9 cellular contexts compared by ENCODE assay signal in the genomic region with DNA sequence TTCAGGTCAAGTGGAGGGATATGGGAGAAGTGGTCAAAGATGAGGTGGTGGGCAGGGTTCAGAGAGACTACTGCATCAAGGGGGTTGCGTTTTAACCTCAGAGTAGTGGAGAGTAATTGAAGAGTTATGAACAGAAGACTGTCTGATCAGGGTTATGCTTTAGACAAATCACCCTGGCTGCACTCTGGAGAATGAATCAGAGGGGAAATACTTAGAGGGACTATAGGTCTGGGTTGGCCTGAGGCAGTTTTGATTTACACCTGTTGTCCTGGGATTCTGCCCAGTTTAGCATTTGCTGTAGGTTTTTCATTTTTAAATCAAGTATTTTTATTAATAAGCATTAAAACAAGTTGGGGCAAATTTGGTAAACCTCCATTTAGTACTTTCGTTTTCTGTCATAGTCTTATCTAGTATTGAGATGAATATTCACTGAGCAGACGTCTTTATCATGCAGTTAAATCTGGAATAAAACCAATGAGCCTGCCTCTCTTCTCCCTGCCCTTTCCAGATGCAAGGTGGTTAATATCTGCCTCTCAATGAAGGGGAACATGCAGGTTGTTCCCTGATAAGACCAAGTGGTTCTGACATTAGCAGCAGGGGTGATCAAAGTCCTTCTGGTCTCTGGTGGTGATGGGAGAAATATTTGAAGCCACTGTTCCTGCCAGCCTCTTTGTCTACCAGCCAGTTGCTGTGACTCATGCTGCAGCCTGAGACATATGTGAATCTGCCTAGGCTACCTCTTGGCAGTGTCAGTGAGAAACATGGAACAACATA.
DNase-seq lines count a peak whose midpoint lies in the region; ATAC-seq, FAIRE-seq and TF ChIP-seq lines count a peak whose summit lies in the region.
"Had no signal": no experiment of that assay in that cellular context is flagged by ENCODE, and none has a peak within 500 bp of the region (broad histone marks: within the 10 kb centered on the region; RNA-seq: fewer than 3 reads in every experiment).

No MANE protein-coding gene starts in this region.

- H3K9me2 ChIP-seq in Loucy (replicated peaks; ENCODE audit: low read depth, low read length): no peaks in the 10 kb centered on the region

- peak overlapping the region; percentile 58 for H3K4me3 Mint-ChIP-seq in CD8-positive, alpha-beta T cell

- no peak overlapping the region for H3K9ac ChIP-seq in Loucy (ENCODE audit: low read depth, low read length, poor library complexity, severe bottlenecking)

- no peak for TF ChIP-seq CTCF in CD8-positive, alpha-beta T cell (IDR thresholded peaks at IDR 0.05)
- no peak for TF ChIP-seq CTCF in Loucy (conservative IDR thresholded peaks at IDR 0.05; ENCODE audit: low read length)

- H3K36me3 Mint-ChIP-seq in CD8-positive, alpha-beta T cell: no peaks in the 10 kb centered on the region

- FAIRE-seq in GM19239 (lab: Jason Lieb, UNC): peak; percentile 54

- H3K4me2 ChIP-seq in Loucy (ENCODE audit: low read depth, low read length, poor library complexity, severe bottlenecking): no peak overlapping the region

- H3K27me3 ChIP-seq in CD8-positive, alpha-beta T cell (ENCODE audit: insufficient read depth, low read length): no peaks in the 10 kb centered on the region
- no peaks in the 10 kb centered on the region for H3K27me3 ChIP-seq in Loucy (ENCODE audit: insufficient read depth, low read length, poor library complexity, severe bottlenecking)

- H3K27ac ChIP-seq in CD8-positive, alpha-beta T cell (ENCODE audit: low read depth, low read length): no peak overlapping the region
- H3K27ac ChIP-seq: epithelial cell of prostate had no signal

- intact Hi-C loops in CD8-positive, alpha-beta T cell (cut with DNase I, micrococcal nuclease): no loop called here

- no peaks in the 10 kb centered on the region for H3K79me2 ChIP-seq in Loucy (ENCODE audit: insufficient read depth, low read length)

- H3K9me3 Mint-ChIP-seq in CD8-positive, alpha-beta T cell: no peaks in the 10 kb centered on the region

- POLR2A ChIA-PET in CD8-positive, alpha-beta T cell (lab: Charles Lee): no interaction called here

- H3K36me3 ChIP-seq in CD8-positive, alpha-beta T cell (ENCODE audit: insufficient read depth, low read length): no peaks in the 10 kb centered on the region
- H3K36me3 ChIP-seq in Loucy (ENCODE audit: insufficient read depth, low read length): no peaks in the 10 kb centered on the region

- H3K27ac Mint-ChIP-seq in CD8-positive, alpha-beta T cell: peak overlapping the region; percentile 61

- no peak overlapping the region for H3K4me3 ChIP-seq in CD8-positive, alpha-beta T cell (ENCODE audit: low read depth, low read length)
- H3K4me3 ChIP-seq in Loucy (ENCODE audit: low read length, poor library complexity, severe bottlenecking): no peak overlapping the region

- H3K27me3 Mint-ChIP-seq in CD8-positive, alpha-beta T cell (ENCODE audit: low read depth): no peaks in the 10 kb centered on the region

- no peaks in the 10 kb centered on the region for H3K9me3 ChIP-seq in CD8-positive, alpha-beta T cell (ENCODE audit: low read length)
- no peaks in the 10 kb centered on the region for H3K9me3 ChIP-seq in Loucy (ENCODE audit: insufficient read depth, low read depth, low read length)

- no peaks in the 10 kb centered on the region for H4K20me1 ChIP-seq in Loucy (ENCODE audit: insufficient read depth, low read length, poor library complexity, severe bottlenecking)

- H3F3A ChIP-seq in Loucy (ENCODE audit: low read depth): no peaks in the 10 kb centered on the region

- H3K4me1 Mint-ChIP-seq in CD8-positive, alpha-beta T cell (ENCODE audit: low read depth): peaks cover 16% of the 10 kb centered on the region

- 0 out of 2 replicates have a peak overlapping the region, but pooled peaks have one; percentile 23 for H2AFZ ChIP-seq in Loucy (ENCODE audit: low read length)

- H3K4me1 ChIP-seq in CD8-positive, alpha-beta T cell (ENCODE audit: insufficient read depth, low read length): peaks cover 6% of the 10 kb centered on the region
- H3K4me1 ChIP-seq in Loucy (ENCODE audit: insufficient read depth, low read length, poor library complexity, severe bottlenecking): no peaks in the 10 kb centered on the region

- DNase-seq in CD8-positive, alpha-beta T cell: peak in 2 of 7 experiments; percentile 13 to 18
- DNase-seq in GM19239 (ENCODE audit: insufficient read length, low spot score): no peak
- peak; percentile 50 for DNase-seq in cerebellar cortex (ENCODE audit: low spot score)
- DNase-seq in GM19238 (ENCODE audit: insufficient read length, low spot score): no peak
- no peak for DNase-seq in NCI-H2081 (lab: John Stamatoyannopoulos, UW)
- no peak for DNase-seq in kidney glomerular epithelial cell (lab: John Stamatoyannopoulos, UW)
- DNase-seq in NCI-H1436 treated with DMSO at 0.1 percent for 48 hours (lab: John Stamatoyannopoulos, UW): no peak

- ATAC-seq in CD8-positive, alpha-beta T cell: no peak

- CTCF ChIA-PET in CD8-positive, alpha-beta T cell (lab: Charles Lee): no interaction called here
